Comparison of ENCODE assay signal across 10 cellular contexts in the genomic region with DNA sequence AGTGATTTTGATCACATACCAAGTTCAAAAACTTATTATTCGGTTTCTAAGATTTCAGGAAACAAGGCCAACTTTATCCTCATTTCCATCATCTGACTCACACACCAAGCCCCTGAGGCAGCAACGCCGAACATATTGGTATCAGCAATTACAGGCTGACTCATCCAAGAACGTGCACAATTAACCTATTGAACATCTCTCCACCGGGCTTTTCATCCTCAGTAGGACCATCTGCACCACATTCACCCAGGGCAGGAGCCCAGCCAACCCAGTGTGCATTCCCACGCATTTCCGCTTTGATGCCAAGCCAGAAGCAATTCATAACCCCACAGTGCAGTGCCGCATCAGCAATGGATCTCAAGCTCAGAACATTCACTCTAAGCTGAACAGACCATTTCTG.
DNase-seq lines count a peak whose midpoint lies in the region; ATAC-seq, FAIRE-seq and TF ChIP-seq lines count a peak whose summit lies in the region.
"Had no signal": no experiment of that assay in that cellular context is flagged by ENCODE, and none has a peak within 500 bp of the region (broad histone marks: within the 10 kb centered on the region; RNA-seq: fewer than 3 reads in every experiment).

No MANE protein-coding gene starts in this region.

- FAIRE-seq in HTR-8/SVneo (lab: Jason Lieb, UNC), result peak; percentile 93

- TF ChIP-seq CTCF in AG04449 (IDR thresholded peaks at IDR 0.05; ENCODE audit: insufficient read depth, low read length, missing control alignments), result no peak

- ATAC-seq in HG03442 (IDR thresholded peaks at IDR 0.05; ENCODE audit: unreplicated experiment) (no peak), GM18519 (IDR thresholded peaks at IDR 0.05; ENCODE audit: low FRiP score, unreplicated experiment) (no peak), HG03342 (IDR thresholded peaks at IDR 0.05; ENCODE audit: unreplicated experiment) (no peak)

- intact Hi-C loops in head of caudate nucleus (cut with DNase I), result no loop called here

- POLR2A ChIA-PET in AG04449 (lab: Yijun Ruan, JAX), result interaction anchor here (0.9 to 1.3 kb wide), 2 partner anchors 14 to 50 kb away, joined by 3 read pairs; no protein-coding TSS in a partner anchor

- peak; percentile 82 for DNase-seq in AG04449 (ENCODE audit: low read depth, low spot score)
- DNase-seq in HTR-8/SVneo (ENCODE audit: insufficient read length, low spot score), result peak; percentile 90
- DNase-seq in T1000 (lab: John Stamatoyannopoulos, UW), result peak; percentile 84
- peak in 40 of 42 donors; percentile 4 to 76 (median 32) for DNase-seq in head of caudate nucleus
- DNase-seq in RKO (ENCODE audit: low spot score), result no peak
- DNase-seq: activated T-cell treated with anti-CD3 and anti-CD28 coated beads, Interleukin-2, amount 50 U/mL, for 48 hours; nephron progenitor cell had no signal

- H3K4me3 ChIP-seq in AG04449 (ENCODE audit: low read depth, low read length), result no peak overlapping the region

- CTCF ChIA-PET in AG04449 (lab: Yijun Ruan, JAX), result no interaction called here
